27 cellular contexts compared by ENCODE assay signal in genomic region chr5:7976411-7977190, GRCh38.
"Had no signal": no experiment of that assay in that cellular context is flagged by ENCODE, and none has a peak within 500 bp of the region (broad histone marks: within the 10 kb centered on the region; RNA-seq: fewer than 3 reads in every experiment).

No MANE protein-coding gene starts in this region.

- H3K27ac ChIP-seq: brain microvascular endothelial cell, coronary artery, dorsolateral prefrontal cortex, pancreas, psoas muscle, right atrium auricular region, stomach, thyroid gland, upper lobe of left lung, vagina, VCaP had no signal

- H3K4me3 ChIP-seq: coronary artery, dorsolateral prefrontal cortex, pancreas, psoas muscle, right atrium auricular region, stomach, thyroid gland, upper lobe of left lung, vagina had no signal

- ATAC-seq: activated naive CD4-positive, alpha-beta T cell treated with anti-CD3 and anti-CD28 coated beads, Interleukin-2, amount 50 U/mL, for 72 hours; activated T-cell treated with anti-CD3 and anti-CD28 coated beads, Interleukin-2, amount 50 U/mL, for 72 hours; left cardiac atrium; left ventricle myocardium superior; naive thymus-derived CD4-positive, alpha-beta T cell; pancreas; psoas muscle; stimulated activated naive B cell treated with anti-CD40 and anti-IgM and Interleukin-4, amounts not matched to agents 10 μg/mL and 1 μg/mL and 100 μg/mL, for 72 hours had no signal

- DNase-seq: activated CD4-positive, alpha-beta T cell treated with anti-CD3 and anti-CD28 coated beads for 4 hours; activated CD4-positive, alpha-beta T cell treated with anti-CD3 and anti-CD28 coated beads, Interleukin-2, amount 50 U/mL, for 4 hours; activated naive CD4-positive, alpha-beta T cell; activated T-cell treated with anti-CD3 and anti-CD28 coated beads for 4 hours; activated T-cell treated with anti-CD3 and anti-CD28 coated beads, Interleukin-2, amount 50 U/mL, for 72 hours; brain microvascular endothelial cell; dorsolateral prefrontal cortex; foreskin fibroblast; islet precursor cell; left cardiac atrium; left ventricle myocardium superior; naive thymus-derived CD4-positive, alpha-beta T cell; nucleus accumbens; pancreas; psoas muscle; stimulated activated CD4-positive, alpha-beta T cell treated with anti-CD3 and anti-CD28 coated beads, Interleukin-15, amount 100 ng/mL, for 24 hours; stimulated activated CD4-positive, alpha-beta T cell treated with anti-CD3 and anti-CD28 coated beads, Interleukin-2, amount 100 ng/mL, for 24 hours; stimulated activated naive B cell treated with anti-CD40 and anti-IgM and Interleukin-4, amounts not matched to agents 10 μg/mL and 1 μg/mL and 100 μg/mL, for 72 hours; stomach; T-helper 9 cell; thyroid gland; upper lobe of left lung had no signal

- H3K36me3 ChIP-seq: brain microvascular endothelial cell, pancreas, right atrium auricular region, stomach, thyroid gland, upper lobe of left lung, vagina had no signal

- H3K9me3 ChIP-seq: pancreas, psoas muscle, right atrium auricular region, stomach, thyroid gland, upper lobe of left lung, vagina had no signal

- H3K4me1 ChIP-seq: pancreas, psoas muscle, right atrium auricular region, stomach, upper lobe of left lung, vagina had no signal

- H3K27me3 ChIP-seq: brain microvascular endothelial cell, dorsolateral prefrontal cortex, pancreas, right atrium auricular region, stomach, thyroid gland, upper lobe of left lung, vagina had no signal
